ENCODE assay signal across 8 cellular contexts in genomic region chr15:41502787-41503668, GRCh38. TPM values are rescaled to one million over a fixed set of nuclear protein-coding genes. Genes with fewer than 3 reads are reported as not detected.
DNase-seq lines count a peak whose midpoint lies in the region; ATAC-seq and TF ChIP-seq lines count a peak whose summit lies in the region.
"Had no signal": no experiment of that assay in that cellular context is flagged by ENCODE, and none has a peak within 500 bp of the region (broad histone marks: within the 10 kb centered on the region; RNA-seq: fewer than 3 reads in every experiment).

No MANE protein-coding gene starts in this region.

- no peaks in the 10 kb centered on the region for H3K9me3 Mint-ChIP-seq in effector memory CD8-positive, alpha-beta T cell

- DNase-seq in GM10266 (ENCODE audit: extremely low spot score): peak; percentile 28
- peak; percentile 37 for DNase-seq in MV-4-11 (lab: John Stamatoyannopoulos, UW)
- DNase-seq in effector memory CD8-positive, alpha-beta T cell: no peak
- peak; percentile 68 for DNase-seq in osteoblast (ENCODE audit: insufficient read length, low spot score, missing footprints)
- no peak for DNase-seq in GOT3 (lab: John Stamatoyannopoulos, UW)
- DNase-seq in NCI-H2196 (lab: John Stamatoyannopoulos, UW; ENCODE audit: unreplicated experiment): no peak
- DNase-seq in pons (ENCODE audit: low spot score): no peak
- DNase-seq: NCI-H345 had no signal

- H3K4me2 ChIP-seq in osteoblast (ENCODE audit: insufficient read depth, low read length): no peak overlapping the region

- H3K4me3 ChIP-seq in osteoblast (ENCODE audit: insufficient read depth, low read length): no peak overlapping the region

- TF ChIP-seq CTCF in GM10266 (IDR thresholded peaks at IDR 0.05; ENCODE audit: control insufficient read depth, insufficient read depth, low read depth, missing control alignments) (no peak), osteoblast (IDR thresholded peaks at IDR 0.05; ENCODE audit: extremely low read depth, low read depth, low read length) (no peak)

- ATAC-seq in effector memory CD8-positive, alpha-beta T cell (replicated peaks): no peak

- peaks cover 7 to 12% of the 10 kb centered on the region in 2 donors for H3K4me1 Mint-ChIP-seq in effector memory CD8-positive, alpha-beta T cell (ENCODE audit: low read depth in 2 of 2)

- no peaks in the 10 kb centered on the region for H3K79me2 ChIP-seq in osteoblast (ENCODE audit: insufficient read depth, low read length)

- H3K36me3 Mint-ChIP-seq in effector memory CD8-positive, alpha-beta T cell (ENCODE audit: insufficient read depth): peaks cover 6% of the 10 kb centered on the region

- H3K36me3 ChIP-seq in osteoblast (ENCODE audit: insufficient read depth, low read length): no peaks in the 10 kb centered on the region

- H3K27ac Mint-ChIP-seq in effector memory CD8-positive, alpha-beta T cell: peak overlapping the region in 1 of 2 donors; percentile 12

- no peak overlapping the region for H3K27ac ChIP-seq in osteoblast (ENCODE audit: low read depth, low read length)

- H3K9me3 ChIP-seq in osteoblast (ENCODE audit: low read depth, low read length): no peaks in the 10 kb centered on the region

- H3K27me3 ChIP-seq in osteoblast (ENCODE audit: insufficient read depth, low read length): peaks cover 59% of the 10 kb centered on the region

- no peak overlapping the region for H2AFZ ChIP-seq in osteoblast (ENCODE audit: low read length)

- H3K4me3 Mint-ChIP-seq in effector memory CD8-positive, alpha-beta T cell: peak overlapping the region; percentile 73 to 77

- H3K4me1 ChIP-seq in osteoblast (ENCODE audit: insufficient read depth, low read length): no peaks in the 10 kb centered on the region

- no peaks in the 10 kb centered on the region for H4K20me1 ChIP-seq in osteoblast (ENCODE audit: insufficient read depth, low read length)

- peaks cover 32 to 40% of the 10 kb centered on the region in 2 donors for H3K27me3 Mint-ChIP-seq in effector memory CD8-positive, alpha-beta T cell

RNA-seq across cellular contexts. Expression of gene ITPKA, which starts 9.4 kb away (rescaled TPM):
- 0.29 and 0.36 TPM in 2 replicates for total RNA-seq in osteoblast

RNA-seq across cellular contexts. Expression of gene LTK, which starts 10.6 kb away (rescaled TPM):
- not detected in 2 replicates for total RNA-seq in osteoblast

RNA-seq across cellular contexts. Expression of gene RPAP1, which starts 41.0 kb away (rescaled TPM):
- 11.9 and 13.8 TPM in 2 replicates for total RNA-seq in osteoblast

RNA-seq across cellular contexts. Expression of gene TYRO3, which starts 56.0 kb away (rescaled TPM):
- 6.2 and 6.8 TPM in 2 replicates for total RNA-seq in osteoblast

Comparison
In these comparisons a context has a peak if more than half of its experiments do, and no peak if none do; other contexts are left out.
1. DNase-seq: peak in GM10266 (single experiment), MV-4-11 (single experiment) and osteoblast (single experiment); none in effector memory CD8-positive, alpha-beta T cell (0 of 3), GOT3 (single experiment), NCI-H2196 (single experiment) and pons (single experiment).